Comparison of ENCODE assay signal across 8 cellular contexts in genomic region chr17:33674685-33675084, GRCh38.
A peak's percentile ranks its signal among the peaks of the same experiment; 100 is the strongest.
DNase-seq lines count a peak whose midpoint lies in the region; ATAC-seq and TF ChIP-seq lines count a peak whose summit lies in the region.

No MANE protein-coding gene starts in this region.

- H3K4me3 ChIP-seq in tibial nerve: no peak overlapping the region

- H3K27me3 Mint-ChIP-seq in CD14-positive monocyte (ENCODE audit: low read depth in 3 of 3) (peaks cover 3 to 10% (median 9%) of the 10 kb centered on the region in 3 donors), nephron (ENCODE audit: low read depth) (peaks cover 31% of the 10 kb centered on the region)
- H3K27me3 Mint-ChIP-seq in activated CD8-positive, alpha-beta memory T cell treated with anti-CD3 and anti-CD28 coated beads, Interleukin-2, amount 10 ng/mL, durations not matched to agents 7 days and 5 days: peaks cover 25% of the 10 kb centered on the region

- no peaks in the 10 kb centered on the region for H3K9me3 ChIP-seq in tibial nerve

- H3K9me3 Mint-ChIP-seq in CD14-positive monocyte (no peaks in the 10 kb centered on the region), nephron (no peaks in the 10 kb centered on the region)
- no peaks in the 10 kb centered on the region for H3K9me3 Mint-ChIP-seq in activated CD8-positive, alpha-beta memory T cell treated with anti-CD3 and anti-CD28 coated beads, Interleukin-2, amount 10 ng/mL, durations not matched to agents 7 days and 5 days (ENCODE audit: low read depth)

- CTCF ChIA-PET in activated CD8-positive, alpha-beta memory T cell treated with anti-CD3 and anti-CD28 coated beads, Interleukin-2, amount 10 ng/mL, durations not matched to agents 7 days and 5 days (lab: Charles Lee): interaction anchor here (0.6 to 2.0 kb wide), 7 partner anchors 10 to 1454 kb away, joined by 3 to 9 read pairs (median 3); no protein-coding TSS in a partner anchor

- no peak for DNase-seq in CD14-positive monocyte (ENCODE audit: low spot score)
- peak; percentile 42 for DNase-seq in GM19238 (ENCODE audit: insufficient read length, low spot score)
- peak; percentile 24 for DNase-seq in NCI-H226
- DNase-seq in activated CD8-positive, alpha-beta memory T cell treated with anti-CD3 and anti-CD28 coated beads, Interleukin-2, amount 10 ng/mL, durations not matched to agents 7 days and 5 days: peak; percentile 66
- DNase-seq in fibroblast of gingiva (ENCODE audit: low read depth): peak; percentile 6
- peak; percentile 40 to 68 for DNase-seq in tibial nerve (ENCODE audit: low spot score in 2 of 2)

- no peak overlapping the region for H3K27ac Mint-ChIP-seq in CD14-positive monocyte
- H3K27ac Mint-ChIP-seq in activated CD8-positive, alpha-beta memory T cell treated with anti-CD3 and anti-CD28 coated beads, Interleukin-2, amount 10 ng/mL, durations not matched to agents 7 days and 5 days: no peak overlapping the region
- H3K27ac Mint-ChIP-seq in nephron: no peak overlapping the region

- H3K27ac ChIP-seq in tibial nerve: no peak overlapping the region

- H3K4me3 Mint-ChIP-seq in CD14-positive monocyte (no peak overlapping the region), nephron (no peak overlapping the region)
- no peak overlapping the region for H3K4me3 Mint-ChIP-seq in activated CD8-positive, alpha-beta memory T cell treated with anti-CD3 and anti-CD28 coated beads, Interleukin-2, amount 10 ng/mL, durations not matched to agents 7 days and 5 days

- H3K36me3 ChIP-seq in tibial nerve: no peaks in the 10 kb centered on the region

- H3K4me1 Mint-ChIP-seq in CD14-positive monocyte (no peaks in the 10 kb centered on the region), nephron (no peaks in the 10 kb centered on the region)
- H3K4me1 Mint-ChIP-seq in activated CD8-positive, alpha-beta memory T cell treated with anti-CD3 and anti-CD28 coated beads, Interleukin-2, amount 10 ng/mL, durations not matched to agents 7 days and 5 days: peaks cover 2% of the 10 kb centered on the region

- peak; percentile 57 for ATAC-seq in activated CD8-positive, alpha-beta memory T cell treated with anti-CD3 and anti-CD28 coated beads, Interleukin-2, amount 10 ng/mL, durations not matched to agents 7 days and 5 days
- no peak for ATAC-seq in GM18868 (IDR thresholded peaks at IDR 0.05; ENCODE audit: unreplicated experiment)

- TF ChIP-seq EP300 in tibial nerve (IDR thresholded peaks at IDR 0.05): no peak

- TF ChIP-seq POLR2A in tibial nerve (IDR thresholded peaks at IDR 0.05): no peak

- H3K36me3 Mint-ChIP-seq in CD14-positive monocyte (no peaks in the 10 kb centered on the region), nephron (ENCODE audit: low read depth) (no peaks in the 10 kb centered on the region)
- no peaks in the 10 kb centered on the region for H3K36me3 Mint-ChIP-seq in activated CD8-positive, alpha-beta memory T cell treated with anti-CD3 and anti-CD28 coated beads, Interleukin-2, amount 10 ng/mL, durations not matched to agents 7 days and 5 days

- no peaks in the 10 kb centered on the region for H3K4me1 ChIP-seq in tibial nerve

- 31 to 34% methylated on average over 8 of the region's 8 CpGs for WGBS in tibial nerve, 2 donors

- intact Hi-C loops in CD14-positive monocyte (cut with micrococcal nuclease): no loop called here

- no peaks in the 10 kb centered on the region for H3K27me3 ChIP-seq in tibial nerve

- peak; percentile 69 for TF ChIP-seq CTCF in CD14-positive monocyte (IDR thresholded peaks at IDR 0.05)
- TF ChIP-seq CTCF in nephron (IDR thresholded peaks at IDR 0.05; ENCODE audit: unreplicated experiment in 3 of 3): peak; percentile 71 to 83 (median 74)
- TF ChIP-seq CTCF in tibial nerve (IDR thresholded peaks at IDR 0.05): peak; percentile 36 to 71 (median 55)
